Comparison of ENCODE assay signal across 11 cellular contexts in genomic region chr11:128745296-128746183, GRCh38. TPM values are rescaled to one million over a fixed set of nuclear protein-coding genes. Genes with fewer than 3 reads are reported as not detected.
DNase-seq lines count a peak whose midpoint lies in the region; ATAC-seq and TF ChIP-seq lines count a peak whose summit lies in the region.
"Had no signal": no experiment of that assay in that cellular context is flagged by ENCODE, and none has a peak within 500 bp of the region (broad histone marks: within the 10 kb centered on the region; RNA-seq: fewer than 3 reads in every experiment).

No MANE protein-coding gene starts in this region.

- DNase-seq in left cardiac atrium (peak; percentile 55), right atrium auricular region (ENCODE audit: low spot score) (no peak), T-helper 17 cell (no peak), fibroblast of villous mesenchyme (ENCODE audit: low read depth) (peak; percentile 34), testis (peak; percentile 37), activated T-cell treated with anti-CD3 and anti-CD28 coated beads for 4 hours (no peak)
- DNase-seq: activated CD4-positive, alpha-beta T cell treated with anti-CD3 and anti-CD28 coated beads for 48 hours; COR-L47; NCI-H1436 had no signal

- H3K27ac Mint-ChIP-seq in T-helper 17 cell, result peak overlapping the region; percentile 93

- intact Hi-C loops in left cardiac atrium (cut with DNase I) (no loop called here), testis (cut with DNase I; ENCODE audit: low total_unique reads) (no loop called here)

- peak overlapping the region; percentile 62 for H3K4me3 Mint-ChIP-seq in T-helper 17 cell

- no peaks in the 10 kb centered on the region for H3K27me3 ChIP-seq in right atrium auricular region
- H3K27me3 ChIP-seq in testis, result no peaks in the 10 kb centered on the region

- TF ChIP-seq CTCF in right atrium auricular region (IDR thresholded peaks at IDR 0.05) (no peak), fibroblast of villous mesenchyme (IDR thresholded peaks at IDR 0.05; ENCODE audit: insufficient read depth, low read depth, low read length) (no peak), testis (IDR thresholded peaks at IDR 0.05) (no peak)

- no peak overlapping the region for H3K4me3 ChIP-seq in right atrium auricular region
- no peak overlapping the region for H3K4me3 ChIP-seq in fibroblast of villous mesenchyme (ENCODE audit: low read depth, low read length)
- H3K4me3 ChIP-seq in testis, result no peak overlapping the region

- H3K4me1 ChIP-seq in right atrium auricular region, result peaks cover 0 to 16% of the 10 kb centered on the region in 2 donors
- peaks cover 5% of the 10 kb centered on the region for H3K4me1 ChIP-seq in testis

- peaks cover 57% of the 10 kb centered on the region for H3K4me1 Mint-ChIP-seq in T-helper 17 cell

- no peaks in the 10 kb centered on the region for H3K36me3 ChIP-seq in right atrium auricular region
- no peaks in the 10 kb centered on the region for H3K36me3 ChIP-seq in testis (ENCODE audit: low read depth, missing control alignments)

- no peaks in the 10 kb centered on the region for H3K27me3 Mint-ChIP-seq in T-helper 17 cell

- ATAC-seq in left cardiac atrium (peak in 1 of 2 donors; percentile 16), T-helper 17 cell (peak; percentile 16), GM21526 (IDR thresholded peaks at IDR 0.05; ENCODE audit: low FRiP score, unreplicated experiment) (no peak), HG02642 (IDR thresholded peaks at IDR 0.05; ENCODE audit: poor library complexity, unreplicated experiment) (no peak)

- H3K9me3 ChIP-seq in right atrium auricular region (no peaks in the 10 kb centered on the region), T-helper 17 cell (ENCODE audit: control insufficient read depth, low read length, poor library complexity, severe bottlenecking) (no peaks in the 10 kb centered on the region), testis (no peaks in the 10 kb centered on the region)

- no peak overlapping the region for H3K27ac ChIP-seq in right atrium auricular region
- no peak overlapping the region for H3K27ac ChIP-seq in testis

- TF ChIP-seq POLR2A in testis (IDR thresholded peaks at IDR 0.05), result no peak

- 49 to 57% methylated on average over 20 to 26 of the region's 26 CpGs for WGBS in testis, 2 donors

- peaks cover 9% of the 10 kb centered on the region for H3K36me3 Mint-ChIP-seq in T-helper 17 cell (ENCODE audit: low read depth)

RNA-seq across cellular contexts. Expression of gene FLI1, which starts 51.7 kb away (rescaled TPM):
- total RNA-seq in left cardiac atrium, result 10 to 100 TPM; 22.1 to 27.9 TPM
- total RNA-seq in right atrium auricular region, result 10 to 100 TPM; 12.3 to 25.2 TPM
- 100 to 1,000 TPM; 113 to 117 TPM for total RNA-seq in T-helper 17 cell
- 6.9 and 10.6 TPM in 2 replicates for total RNA-seq in fibroblast of villous mesenchyme
- 10 to 100 TPM; 13.3 to 16.7 TPM for total RNA-seq in testis
- polyA plus RNA-seq in testis (ENCODE audit: insufficient read depth, low read depth, low replicate concordance), result 8.7 TPM

Comparison
In these comparisons a context has a peak if more than half of its experiments do, and no peak if none do; other contexts are left out.
1. DNase-seq: peak in left cardiac atrium (single experiment), fibroblast of villous mesenchyme (single experiment) and testis (single experiment); none in right atrium auricular region (single experiment), T-helper 17 cell (0 of 3) and activated T-cell treated with anti-CD3 and anti-CD28 coated beads for 4 hours (single experiment).